11 cellular contexts compared by ENCODE assay signal in the genomic region with DNA sequence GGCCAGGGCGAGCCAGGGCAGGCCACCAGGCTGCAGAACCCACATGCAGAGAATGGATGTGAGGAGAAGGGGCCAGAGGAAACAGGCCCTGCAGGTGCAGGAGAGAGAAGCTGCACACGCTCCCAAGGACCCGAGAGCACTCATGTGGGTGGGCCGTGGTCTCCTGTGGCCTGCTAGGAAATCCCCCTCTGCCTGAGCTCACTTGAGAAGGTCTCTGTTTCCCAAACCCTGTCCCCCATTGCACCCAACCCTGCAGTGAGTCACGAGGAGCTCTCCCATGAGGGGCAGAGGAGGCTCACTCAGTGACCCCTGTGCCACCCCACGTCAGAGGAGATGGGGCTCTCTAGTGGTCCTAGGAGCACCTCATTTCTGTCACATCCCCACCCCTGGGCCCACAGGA.
DNase-seq lines count a peak whose midpoint lies in the region; ATAC-seq and TF ChIP-seq lines count a peak whose summit lies in the region.
"Had no signal": no experiment of that assay in that cellular context is flagged by ENCODE, and none has a peak within 500 bp of the region (broad histone marks: within the 10 kb centered on the region; RNA-seq: fewer than 3 reads in every experiment).

No MANE protein-coding gene starts in this region.

- H3K27ac ChIP-seq in BLaER1 = peak overlapping the region; percentile 67
- no peak overlapping the region for H3K27ac ChIP-seq in left ventricle myocardium inferior (replicated peaks)
- H3K27ac ChIP-seq: sigmoid colon, SJSA1 had no signal

- H3K4me1 ChIP-seq in BLaER1 (peaks cover 66% of the 10 kb centered on the region), left ventricle myocardium inferior (peaks cover 39% of the 10 kb centered on the region)

- no peaks in the 10 kb centered on the region for H3K9me3 ChIP-seq in BLaER1
- no peaks in the 10 kb centered on the region for H3K9me3 ChIP-seq in left ventricle myocardium inferior (replicated peaks)
- H3K9me3 ChIP-seq: sigmoid colon, SJSA1 had no signal

- H3K27me3 ChIP-seq in BLaER1 (no peaks in the 10 kb centered on the region), left ventricle myocardium inferior (ENCODE audit: low read depth) (no peaks in the 10 kb centered on the region)
- H3K27me3 ChIP-seq: sigmoid colon, SJSA1 had no signal

- no peak for TF ChIP-seq CTCF in left ventricle myocardium inferior (IDR thresholded peaks at IDR 0.05; ENCODE audit: borderline replicate concordance)

- H3K9me3 Mint-ChIP-seq in activated CD8-positive, alpha-beta T cell treated with anti-CD3 and anti-CD28 coated beads, Interleukin-2, amount 10 ng/mL, durations not matched to agents 7 days and 5 days (ENCODE audit: insufficient read depth) = no peaks in the 10 kb centered on the region
- H3K9me3 Mint-ChIP-seq in natural killer cell treated with Interleukin-12 subunit alpha and Interleukin-12 subunit beta and Interleukin-15 and Interleukin-18, amount 100 ng/mL, for 72 hours = no peaks in the 10 kb centered on the region

- ATAC-seq in GM19351 (IDR thresholded peaks at IDR 0.05; ENCODE audit: unreplicated experiment) = peak; percentile 28
- ATAC-seq in activated CD8-positive, alpha-beta T cell treated with anti-CD3 and anti-CD28 coated beads, Interleukin-2, amount 10 ng/mL, durations not matched to agents 7 days and 5 days = no peak
- no peak for ATAC-seq in natural killer cell treated with Interleukin-12 subunit alpha and Interleukin-12 subunit beta and Interleukin-15 and Interleukin-18, amount 100 ng/mL, for 72 hours

- peak overlapping the region; percentile 99 for H3K27ac Mint-ChIP-seq in activated CD8-positive, alpha-beta T cell treated with anti-CD3 and anti-CD28 coated beads, Interleukin-2, amount 10 ng/mL, durations not matched to agents 7 days and 5 days
- H3K27ac Mint-ChIP-seq in natural killer cell treated with Interleukin-12 subunit alpha and Interleukin-12 subunit beta and Interleukin-15 and Interleukin-18, amount 100 ng/mL, for 72 hours = peak overlapping the region; percentile 95 to 97

- H3K4me3 ChIP-seq in BLaER1 = no peak overlapping the region
- H3K4me3 ChIP-seq in left ventricle myocardium inferior = no peak overlapping the region
- H3K4me3 ChIP-seq: sigmoid colon, SJSA1 had no signal

- intact Hi-C loops in left ventricle myocardium inferior (cut with micrococcal nuclease) = loop anchor here (10.0 kb wide), 1 partner anchor 47 kb away; no protein-coding TSS in a partner anchor

- CTCF ChIA-PET in activated CD8-positive, alpha-beta T cell treated with anti-CD3 and anti-CD28 coated beads, Interleukin-2, amount 10 ng/mL, durations not matched to agents 7 days and 5 days (lab: Charles Lee) = interaction anchor here (0.6 to 13.1 kb wide), 17 partner anchors 11 to 540 kb away, joined by 3 to 271 read pairs (median 4); no protein-coding TSS in a partner anchor

- peak overlapping the region; percentile 90 for H3K4me2 ChIP-seq in BLaER1

- H3K4me1 Mint-ChIP-seq in activated CD8-positive, alpha-beta T cell treated with anti-CD3 and anti-CD28 coated beads, Interleukin-2, amount 10 ng/mL, durations not matched to agents 7 days and 5 days (ENCODE audit: low read depth) = peaks cover 87% of the 10 kb centered on the region
- peaks cover 79 to 83% of the 10 kb centered on the region in 2 donors for H3K4me1 Mint-ChIP-seq in natural killer cell treated with Interleukin-12 subunit alpha and Interleukin-12 subunit beta and Interleukin-15 and Interleukin-18, amount 100 ng/mL, for 72 hours (ENCODE audit: low read depth in 2 of 2)

- H3K36me3 Mint-ChIP-seq in activated CD8-positive, alpha-beta T cell treated with anti-CD3 and anti-CD28 coated beads, Interleukin-2, amount 10 ng/mL, durations not matched to agents 7 days and 5 days (ENCODE audit: low read depth) = no peaks in the 10 kb centered on the region
- H3K36me3 Mint-ChIP-seq in natural killer cell treated with Interleukin-12 subunit alpha and Interleukin-12 subunit beta and Interleukin-15 and Interleukin-18, amount 100 ng/mL, for 72 hours = no peaks in the 10 kb centered on the region

- peak overlapping the region; percentile 13; the same call in 1 of the 2 replicates for H3K9ac ChIP-seq in BLaER1

- DNase-seq in activated CD8-positive, alpha-beta T cell treated with anti-CD3 and anti-CD28 coated beads, Interleukin-2, amount 10 ng/mL, durations not matched to agents 7 days and 5 days = peak; percentile 29
- peak; percentile 64 for DNase-seq in natural killer cell treated with Interleukin-12 subunit alpha and Interleukin-12 subunit beta and Interleukin-15 and Interleukin-18, amount 100 ng/mL, for 72 hours (ENCODE audit: low spot score)
- DNase-seq in iPS-NIHi7 (ENCODE audit: extremely low spot score) (no peak), SHP77 treated with DMSO at 0.1 percent for 48 hours (lab: John Stamatoyannopoulos, UW) (no peak), left ventricle myocardium inferior (no peak), RKO (ENCODE audit: low spot score) (no peak)
- DNase-seq: NCI-H187, sigmoid colon had no signal

- H3K36me3 ChIP-seq in BLaER1 (no peaks in the 10 kb centered on the region), left ventricle myocardium inferior (no peaks in the 10 kb centered on the region)
- H3K36me3 ChIP-seq: sigmoid colon, SJSA1 had no signal

- no peaks in the 10 kb centered on the region for H3K27me3 Mint-ChIP-seq in activated CD8-positive, alpha-beta T cell treated with anti-CD3 and anti-CD28 coated beads, Interleukin-2, amount 10 ng/mL, durations not matched to agents 7 days and 5 days (ENCODE audit: low read depth)
- H3K27me3 Mint-ChIP-seq in natural killer cell treated with Interleukin-12 subunit alpha and Interleukin-12 subunit beta and Interleukin-15 and Interleukin-18, amount 100 ng/mL, for 72 hours = no peaks in the 10 kb centered on the region

- H3K4me3 Mint-ChIP-seq in activated CD8-positive, alpha-beta T cell treated with anti-CD3 and anti-CD28 coated beads, Interleukin-2, amount 10 ng/mL, durations not matched to agents 7 days and 5 days = no peak overlapping the region
- peak overlapping the region; percentile 44 for H3K4me3 Mint-ChIP-seq in natural killer cell treated with Interleukin-12 subunit alpha and Interleukin-12 subunit beta and Interleukin-15 and Interleukin-18, amount 100 ng/mL, for 72 hours

- POLR2A ChIA-PET in activated CD8-positive, alpha-beta T cell treated with anti-CD3 and anti-CD28 coated beads, Interleukin-2, amount 10 ng/mL, durations not matched to agents 7 days and 5 days (lab: Charles Lee) = interaction anchor here (0.8 to 6.3 kb wide), 7 partner anchors 11 to 110 kb away, joined by 3 to 92 read pairs (median 7); a partner anchor contains a TSS

- H4K20me1 ChIP-seq in BLaER1 = no peaks in the 10 kb centered on the region

Comparison
In these comparisons a context has a peak if more than half of its experiments do, and no peak if none do; other contexts are left out.
1. DNase-seq: peak in activated CD8-positive, alpha-beta T cell treated with anti-CD3 and anti-CD28 coated beads, Interleukin-2, amount 10 ng/mL, durations not matched to agents 7 days and 5 days (single experiment) and natural killer cell treated with Interleukin-12 subunit alpha and Interleukin-12 subunit beta and Interleukin-15 and Interleukin-18, amount 100 ng/mL, for 72 hours (single experiment); none in iPS-NIHi7 (single experiment), SHP77 treated with DMSO at 0.1 percent for 48 hours (single experiment), left ventricle myocardium inferior (single experiment) and RKO (single experiment).